20 cellular contexts compared by ENCODE assay signal in genomic region chrX:287670-288069, GRCh38. TPM values are rescaled to one million over a fixed set of nuclear protein-coding genes. Genes with fewer than 3 reads are reported as not detected.
DNase-seq lines count a peak whose midpoint lies in the region; ATAC-seq, FAIRE-seq and TF ChIP-seq lines count a peak whose summit lies in the region.
"Had no signal": no experiment of that assay in that cellular context is flagged by ENCODE, and none has a peak within 500 bp of the region (broad histone marks: within the 10 kb centered on the region; RNA-seq: fewer than 3 reads in every experiment).

No MANE protein-coding gene starts in this region.

- ATAC-seq in T-helper 17 cell (no peak), GM21576 (IDR thresholded peaks at IDR 0.05; ENCODE audit: unreplicated experiment) (no peak), GM18909 (IDR thresholded peaks at IDR 0.05; ENCODE audit: poor library complexity, unreplicated experiment) (no peak)
- ATAC-seq: Panc1 had no signal

- POLR2A ChIA-PET in CD4-positive, alpha-beta memory T cell (lab: Charles Lee; ENCODE audit: partially characterized antibody) = no interaction called here

- H3K9me1 ChIP-seq in keratinocyte (ENCODE audit: control insufficient read depth, extremely low read depth, insufficient read depth, low read length) = no peaks in the 10 kb centered on the region

- no peak overlapping the region for H2AFZ ChIP-seq in keratinocyte (ENCODE audit: control insufficient read depth, low read length)

- H3K9ac ChIP-seq in keratinocyte (ENCODE audit: control insufficient read depth, extremely low read depth, insufficient read depth, low read length) = no peak overlapping the region

- peaks cover 7 to 17% of the 10 kb centered on the region in 2 donors for H3K36me3 Mint-ChIP-seq in CD4-positive, alpha-beta memory T cell
- H3K36me3 Mint-ChIP-seq in T-helper 17 cell (ENCODE audit: low read depth) = no peaks in the 10 kb centered on the region

- peak overlapping the region; percentile 21 for H3K27ac ChIP-seq in CD4-positive, alpha-beta memory T cell (ENCODE audit: low read depth, low read length)
- H3K27ac ChIP-seq in keratinocyte (ENCODE audit: control insufficient read depth, insufficient read depth, low read length) = peak overlapping the region; percentile 37

- dilution Hi-C loops in keratinocyte (cut with MboI; ENCODE audit: extremely low pct_ligation_motif_present, low sequenced_read_pairs) = no loop called here

- H3K4me3 Mint-ChIP-seq in CD4-positive, alpha-beta memory T cell = no peak overlapping the region
- H3K4me3 Mint-ChIP-seq in T-helper 17 cell = no peak overlapping the region
- H3K4me3 Mint-ChIP-seq: B cell, CD14-positive monocyte had no signal

- peak overlapping the region; percentile 66 for H3K4me2 ChIP-seq in keratinocyte (ENCODE audit: control insufficient read depth, extremely low read depth, insufficient read depth, low read depth, low read length)

- DNase-seq in activated CD8-positive, alpha-beta memory T cell treated with anti-CD3 and anti-CD28 coated beads for 24 hours = peak; percentile 24
- no peak for DNase-seq in activated CD8-positive, alpha-beta memory T cell treated with anti-CD3 and anti-CD28 coated beads, Interleukin-2, amount 50 U/mL, for 48 hours
- peak in 2 of 5 donors; percentile 28 to 32 for DNase-seq in CD4-positive, alpha-beta memory T cell
- DNase-seq in T-helper 17 cell (no peak), keratinocyte (ENCODE audit: low read depth, low spot score) (no peak), hippocampal formation (lab: John Stamatoyannopoulos, UW) (no peak)
- DNase-seq: COR-L47, DMS79, NCI-H1105, NCI-H1694, NCI-H2081, NCI-H2171, NCI-H524 treated with DMSO at 0.1 percent for 48 hours, NCI-H82 had no signal

- H3K4me1 ChIP-seq in CD4-positive, alpha-beta memory T cell (ENCODE audit: insufficient read depth, low read length) = peaks cover 4% of the 10 kb centered on the region
- H3K4me1 ChIP-seq in keratinocyte (ENCODE audit: control insufficient read depth, extremely low read depth, insufficient read depth, low read length) = peaks cover 6% of the 10 kb centered on the region

- no peak for TF ChIP-seq CTCF in keratinocyte (optimal IDR thresholded peaks at IDR 0.05 in 1 of 3, IDR thresholded peaks at IDR 0.05 in 1 of 3, conservative IDR thresholded peaks at IDR 0.05 in 1 of 3; ENCODE audit: extremely low read depth in 1 of 3, insufficient read depth in 2 of 3, low read length in 3 of 3)

- peaks cover 3 to 18% (median 12%) of the 10 kb centered on the region in 4 donors for H3K4me1 Mint-ChIP-seq in CD4-positive, alpha-beta memory T cell
- H3K4me1 Mint-ChIP-seq in T-helper 17 cell = peaks cover 4% of the 10 kb centered on the region

- peaks cover 5% of the 10 kb centered on the region for H3K79me2 ChIP-seq in keratinocyte (ENCODE audit: control insufficient read depth, insufficient read depth, low read length)

- CTCF ChIA-PET in CD4-positive, alpha-beta memory T cell (lab: Charles Lee; ENCODE audit: partially characterized antibody) = no interaction called here

- no peaks in the 10 kb centered on the region for H3K27me3 Mint-ChIP-seq in CD4-positive, alpha-beta memory T cell
- no peaks in the 10 kb centered on the region for H3K27me3 Mint-ChIP-seq in T-helper 17 cell
- H3K27me3 Mint-ChIP-seq: B cell had no signal

- FAIRE-seq in keratinocyte (lab: Jason Lieb, UNC) = peak; percentile 74
- FAIRE-seq: H54 had no signal

- peak overlapping the region in 4 of 7 donors; percentile 42 to 73 (median 59) for H3K27ac Mint-ChIP-seq in CD4-positive, alpha-beta memory T cell
- peak overlapping the region; percentile 41 for H3K27ac Mint-ChIP-seq in T-helper 17 cell
- H3K27ac Mint-ChIP-seq: B cell had no signal

- peaks cover 3% of the 10 kb centered on the region for H3K36me3 ChIP-seq in CD4-positive, alpha-beta memory T cell (ENCODE audit: insufficient read depth, low read length)
- peaks cover 8 to 25% of the 10 kb centered on the region in 2 experiments for H3K36me3 ChIP-seq in keratinocyte (ENCODE audit: control insufficient read depth in 2 of 2, extremely low read depth in 1 of 2, insufficient read depth in 2 of 2, low read length in 2 of 2)

- H3K9me3 ChIP-seq in CD4-positive, alpha-beta memory T cell (ENCODE audit: control insufficient read depth in 1 of 2, low read length in 2 of 2) = no peaks in the 10 kb centered on the region
- H3K9me3 ChIP-seq in T-helper 17 cell (ENCODE audit: control insufficient read depth, low read length, poor library complexity, severe bottlenecking) (no peaks in the 10 kb centered on the region), keratinocyte (ENCODE audit: control insufficient read depth, low read depth, low read length) (peaks cover 5% of the 10 kb centered on the region)

- no peaks in the 10 kb centered on the region for H3K27me3 ChIP-seq in CD4-positive, alpha-beta memory T cell (ENCODE audit: insufficient read depth, low read length)
- no peaks in the 10 kb centered on the region for H3K27me3 ChIP-seq in keratinocyte (ENCODE audit: control insufficient read depth, extremely low read depth, insufficient read depth, low read length)

- no peaks in the 10 kb centered on the region for H4K20me1 ChIP-seq in keratinocyte (ENCODE audit: control insufficient read depth, extremely low read depth, insufficient read depth, low read length)

- intact Hi-C loops in CD4-positive, alpha-beta memory T cell (cut with micrococcal nuclease) = no loop called here

- H3K4me3 ChIP-seq in CD4-positive, alpha-beta memory T cell (ENCODE audit: low read length in 2 of 2) = no peak overlapping the region
- H3K4me3 ChIP-seq in keratinocyte (ENCODE audit: control insufficient read depth in 2 of 3, extremely low read depth in 1 of 3, insufficient read depth in 2 of 3, low read depth in 1 of 3, low read length in 3 of 3) = peak overlapping the region in 1 of 3 experiments; percentile 31

- no peaks in the 10 kb centered on the region for H3K9me3 Mint-ChIP-seq in CD4-positive, alpha-beta memory T cell

RNA-seq across cellular contexts. Expression of gene PLCXD1, which starts 6.5 kb away (rescaled TPM):
- total RNA-seq in CD4-positive, alpha-beta memory T cell = 10 to 100 TPM; 28.3 to 28.7 TPM
- polyA plus RNA-seq in CD4-positive, alpha-beta memory T cell = 1 to 10 TPM; 3.1 to 8.4 TPM
- total RNA-seq in T-helper 17 cell = 10 to 100 TPM; 13.0 to 17.9 TPM
- 6.3 to 7.1 TPM (median 6.5 TPM) in 3 replicates for polyA plus RNA-seq in keratinocyte
- 29.2 TPM for polyA plus RNA-seq in keratinocyte (2011; ENCODE audit: low read depth)
- polyA plus RNA-seq in keratinocyte (2011; cell fraction: cytosol; rRNA removed) = 2.7 and 3.9 TPM in 2 replicates
- 9.7 and 13.2 TPM in 2 replicates for polyA plus RNA-seq in keratinocyte (2011; cell fraction: nucleus; rRNA removed)
- polyA plus RNA-seq in keratinocyte (2012; ENCODE audit: low replicate concordance) = 7.6 and 37.3 TPM in 2 replicates
- 10.5 to 31.5 TPM (median 12.1 TPM) in 3 replicates for polyA minus RNA-seq in keratinocyte
- polyA minus RNA-seq in keratinocyte (2011; cell fraction: cytosol; rRNA and poly(A)+ RNA removed) = 9.6 TPM
- 8.2 and 13.7 TPM in 2 replicates for polyA minus RNA-seq in keratinocyte (2011; cell fraction: nucleus; rRNA and poly(A)+ RNA removed)

RNA-seq across cellular contexts. Expression of gene GTPBP6, which starts 30.9 kb away (rescaled TPM):
- total RNA-seq in CD4-positive, alpha-beta memory T cell = 10 to 100 TPM; 77.1 to 79.3 TPM
- polyA plus RNA-seq in CD4-positive, alpha-beta memory T cell = 10 to 100 TPM; 34.8 to 49.4 TPM
- 10 to 100 TPM; 67.7 to 69.0 TPM for total RNA-seq in T-helper 17 cell
- 16.7 to 22.7 TPM (median 20.2 TPM) in 3 replicates for polyA plus RNA-seq in keratinocyte
- 12.3 TPM for polyA plus RNA-seq in keratinocyte (2011; ENCODE audit: low read depth)
- polyA plus RNA-seq in keratinocyte (2011; cell fraction: cytosol; rRNA removed) = 8.5 and 22.3 TPM in 2 replicates
- 19.9 and 24.8 TPM in 2 replicates for polyA plus RNA-seq in keratinocyte (2011; cell fraction: nucleus; rRNA removed)
- 23.3 and 34.1 TPM in 2 replicates for polyA plus RNA-seq in keratinocyte (2012; ENCODE audit: low replicate concordance)
- polyA minus RNA-seq in keratinocyte = 10.0 to 15.1 TPM (median 10.9 TPM) in 3 replicates
- polyA minus RNA-seq in keratinocyte (2011; cell fraction: cytosol; rRNA and poly(A)+ RNA removed) = 36.6 TPM
- polyA minus RNA-seq in keratinocyte (2011; cell fraction: nucleus; rRNA and poly(A)+ RNA removed) = 11.4 and 12.3 TPM in 2 replicates
